Comparison of ENCODE assay signal across 11 cellular contexts in the genomic region with DNA sequence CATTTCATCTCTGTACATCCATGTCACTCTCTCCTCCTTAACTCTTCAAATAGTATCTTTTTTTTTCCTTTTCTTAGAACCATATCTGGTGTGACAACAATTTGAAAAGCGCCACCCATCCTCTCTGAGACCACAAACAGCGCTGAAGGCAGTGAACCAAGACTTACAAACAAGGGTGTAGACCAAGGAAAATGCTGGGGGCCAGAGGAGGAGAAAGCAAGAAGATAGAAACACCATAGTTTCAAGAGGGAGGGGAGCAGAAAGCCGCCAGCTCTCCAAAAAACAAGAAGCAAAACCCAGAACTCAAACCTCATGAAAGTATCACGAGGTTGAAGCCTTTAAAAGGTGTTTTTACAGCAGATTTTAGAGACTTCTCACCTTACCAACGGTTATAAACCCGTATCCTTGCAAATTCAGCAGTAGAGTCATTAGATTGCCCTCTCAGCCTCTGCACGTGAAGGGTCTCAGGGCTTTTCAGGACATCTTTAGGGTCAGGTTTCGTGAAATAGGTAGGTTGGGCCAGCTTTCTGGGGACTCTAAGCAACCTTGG. TPM values are rescaled to one million over a fixed set of nuclear protein-coding genes. Genes with fewer than 3 reads are reported as not detected.
DNase-seq lines count a peak whose midpoint lies in the region; ATAC-seq and TF ChIP-seq lines count a peak whose summit lies in the region.
"Had no signal": no experiment of that assay in that cellular context is flagged by ENCODE, and none has a peak within 500 bp of the region (broad histone marks: within the 10 kb centered on the region; RNA-seq: fewer than 3 reads in every experiment).

No MANE protein-coding gene starts in this region.

- H4K20me1 ChIP-seq in mammary epithelial cell (ENCODE audit: insufficient read depth, low read length) = no peaks in the 10 kb centered on the region

- no peak overlapping the region for H3K4me2 ChIP-seq in mammary epithelial cell (ENCODE audit: insufficient read depth, low read depth, low read length)

- H3K79me2 ChIP-seq in mammary epithelial cell (ENCODE audit: insufficient read depth, low read length) = no peaks in the 10 kb centered on the region

- H3K4me3 ChIP-seq in heart right ventricle (no peak overlapping the region), mammary epithelial cell (replicated peaks in 1 of 3; ENCODE audit: insufficient read depth in 1 of 3, low read depth in 2 of 3, low read length in 3 of 3) (no peak overlapping the region)

- H2AFZ ChIP-seq in mammary epithelial cell (ENCODE audit: low read depth, low read length) = no peak overlapping the region

- intact Hi-C loops in heart right ventricle (cut with DNase I) (no loop called here), mammary epithelial cell (cut with micrococcal nuclease) (no loop called here)

- H3K9ac ChIP-seq in mammary epithelial cell (ENCODE audit: insufficient read depth, low read length) = no peak overlapping the region

- no peaks in the 10 kb centered on the region for H3K36me3 ChIP-seq in heart right ventricle
- no peaks in the 10 kb centered on the region for H3K36me3 ChIP-seq in mammary epithelial cell (ENCODE audit: insufficient read depth, low read length)

- TF ChIP-seq CTCF in heart right ventricle (IDR thresholded peaks at IDR 0.05) = no peak
- TF ChIP-seq CTCF in mammary epithelial cell (conservative IDR thresholded peaks at IDR 0.05 in 1 of 2, IDR thresholded peaks at IDR 0.05 in 1 of 2; ENCODE audit: extremely low read depth in 1 of 2, insufficient read depth in 1 of 2, low read depth in 1 of 2, low read length in 2 of 2) = no peak
- TF ChIP-seq CTCF in omental fat pad (IDR thresholded peaks at IDR 0.05) = no peak

- H3K27me3 ChIP-seq in heart right ventricle (no peaks in the 10 kb centered on the region), mammary epithelial cell (ENCODE audit: insufficient read depth, low read length) (peaks cover 3% of the 10 kb centered on the region)

- H3K4me1 ChIP-seq in heart right ventricle (peaks cover 0 to 45% (median 0%) of the 10 kb centered on the region in 9 donors), mammary epithelial cell (ENCODE audit: insufficient read depth, low read length) (no peaks in the 10 kb centered on the region)

- H3K36me3 Mint-ChIP-seq in T-cell = peaks cover 41% of the 10 kb centered on the region

- ATAC-seq in HG02943 (IDR thresholded peaks at IDR 0.05; ENCODE audit: low read depth, unreplicated experiment) = peak; percentile 92
- peak; percentile 69 to 81 (median 78) for ATAC-seq in T-cell (replicated peaks in 1 of 4)
- peak; percentile 74 for ATAC-seq in stimulated activated naive CD8-positive, alpha-beta T cell treated with anti-CD3 and anti-CD28 coated beads, Interleukin-15, amount 100 ng/mL, for 72 hours
- no peak for ATAC-seq in heart right ventricle
- no peak for ATAC-seq in omental fat pad (ENCODE audit: low FRiP score)

- in situ Hi-C loops in mammary epithelial cell (cut with MboI; ENCODE audit: low sequenced_read_pairs in 2 of 2) = no loop called here

- H3K27ac ChIP-seq in heart right ventricle (peak overlapping the region in 1 of 10 donors; percentile 83), mammary epithelial cell (ENCODE audit: insufficient read depth, low read depth, low read length) (no peak overlapping the region)
- H3K27ac ChIP-seq: C4-2B had no signal

- peaks cover 0 to 25% (median 14%) of the 10 kb centered on the region in 11 donors for H3K9me3 ChIP-seq in heart right ventricle
- H3K9me3 ChIP-seq in mammary epithelial cell (replicated peaks; ENCODE audit: insufficient read depth, low read length) = no peaks in the 10 kb centered on the region

- H3K4me1 Mint-ChIP-seq in T-cell = peaks cover 75 to 82% (median 78%) of the 10 kb centered on the region in 3 donors
- peaks cover 67% of the 10 kb centered on the region for H3K4me1 Mint-ChIP-seq in stimulated activated naive CD8-positive, alpha-beta T cell treated with anti-CD3 and anti-CD28 coated beads, Interleukin-15, amount 100 ng/mL, for 72 hours

- BruUV-seq in mammary epithelial cell (replicated peaks; lab: Mats Ljungman, UMichigan) = no TSS peak

- H3K9me3 Mint-ChIP-seq in T-cell = peaks cover 6 to 35% (median 18%) of the 10 kb centered on the region in 3 donors
- peaks cover 22% of the 10 kb centered on the region in 2 donors for H3K9me3 Mint-ChIP-seq in stimulated activated naive CD8-positive, alpha-beta T cell treated with anti-CD3 and anti-CD28 coated beads, Interleukin-15, amount 100 ng/mL, for 72 hours

- POLR2A ChIA-PET in T-cell (lab: Charles Lee) = interaction anchor here (0.7 to 4.6 kb wide), 5 partner anchors 11 to 43 kb away, joined by 3 to 20 read pairs (median 3); no protein-coding TSS in a partner anchor

- no peaks in the 10 kb centered on the region for H3K27me3 Mint-ChIP-seq in T-cell
- H3K27me3 Mint-ChIP-seq in stimulated activated naive CD8-positive, alpha-beta T cell treated with anti-CD3 and anti-CD28 coated beads, Interleukin-15, amount 100 ng/mL, for 72 hours = no peaks in the 10 kb centered on the region

- peak overlapping the region; percentile 96 to 98 for H3K27ac Mint-ChIP-seq in T-cell
- peak overlapping the region; percentile 14 to 85 for H3K27ac Mint-ChIP-seq in stimulated activated naive CD8-positive, alpha-beta T cell treated with anti-CD3 and anti-CD28 coated beads, Interleukin-15, amount 100 ng/mL, for 72 hours

- WGBS in heart right ventricle, 2 donors = 76 to 88% methylated on average over 8 of the region's 8 CpGs
- 52% methylated on average over 8 of the region's 8 CpGs for WGBS in mammary epithelial cell (ENCODE audit: low coverage, missing lambda C conversion rate)

- CTCF ChIA-PET in T-cell (lab: Charles Lee) (interaction anchor here (1.0 to 8.5 kb wide), 5 partner anchors 14 to 43 kb away, joined by 3 to 107 read pairs (median 4); a partner anchor contains a TSS), mammary epithelial cell (lab: Charles Lee; ENCODE audit: low non-redundant PET) (no interaction called here)

- H3K4me3 Mint-ChIP-seq in T-cell = peak overlapping the region; percentile 55 to 76 (median 60)
- peak overlapping the region; percentile 61 to 66 for H3K4me3 Mint-ChIP-seq in stimulated activated naive CD8-positive, alpha-beta T cell treated with anti-CD3 and anti-CD28 coated beads, Interleukin-15, amount 100 ng/mL, for 72 hours

- dilution Hi-C loops in mammary epithelial cell (cut with HindIII; ENCODE audit: low sequenced_read_pairs) = no loop called here

- DNase-seq in activated effector memory CD4-positive, alpha-beta T cell treated with Interleukin-2 at 50 U/mL for 16 hours = peak; percentile 68
- DNase-seq in activated effector memory CD4-positive, alpha-beta T cell treated with anti-CD3 and anti-CD28 coated beads, Interleukin-2, amount 50 U/mL, for 16 hours = no peak
- DNase-seq in T-cell = peak in 33 of 34 experiments; percentile 39 to 82 (median 59)
- peak in 1 of 2 donors; percentile 62 for DNase-seq in stimulated activated naive CD8-positive, alpha-beta T cell treated with anti-CD3 and anti-CD28 coated beads, Interleukin-15, amount 100 ng/mL, for 72 hours
- DNase-seq in heart right ventricle = no peak
- DNase-seq in mammary epithelial cell = no peak
- no peak for DNase-seq in omental fat pad (ENCODE audit: low spot score)
- DNase-seq: NCI-H774, nucleus accumbens had no signal

RNA-seq across cellular contexts. Expression of a gene that starts 13.3 kb away (rescaled TPM):
- total RNA-seq in T-cell (100 to 1,000 TPM; 381 to 480 (median 441) TPM), heart right ventricle (10 to 100 TPM in 1 of 10 donors, 1 to 10 TPM in 9; 2.0 to 14.5 (median 4.6) TPM), mammary epithelial cell (under 1 TPM; under 0.01 to 0.19 TPM), omental fat pad (10 to 100 TPM; 13.9 to 75.0 (median 15.0) TPM)
- polyA plus RNA-seq in heart right ventricle (1 to 10 TPM; 1.2 to 1.4 TPM), mammary epithelial cell (0.16 TPM)
- polyA minus RNA-seq in mammary epithelial cell = not detected

Comparison
In these comparisons a context has a peak if more than half of its experiments do, and no peak if none do; other contexts are left out.
1. DNase-seq: peak in activated effector memory CD4-positive, alpha-beta T cell treated with Interleukin-2 at 50 U/mL for 16 hours (single experiment) and T-cell (33 of 34); none in activated effector memory CD4-positive, alpha-beta T cell treated with anti-CD3 and anti-CD28 coated beads, Interleukin-2, amount 50 U/mL, for 16 hours (single experiment), heart right ventricle (0 of 2), mammary epithelial cell (single experiment) and omental fat pad (single experiment).
2. ATAC-seq: peak in HG02943 (single experiment), T-cell (4 of 4) and stimulated activated naive CD8-positive, alpha-beta T cell treated with anti-CD3 and anti-CD28 coated beads, Interleukin-15, amount 100 ng/mL, for 72 hours (single experiment); none in heart right ventricle (0 of 8) and omental fat pad (single experiment).
3. RNA of a gene that starts 13.3 kb away (total RNA-seq): 381 to 480 TPM in T-cell; 13.9 to 75.0 TPM in omental fat pad, 2.0 to 14.5 TPM in heart right ventricle and under 0.01 to 0.19 TPM in mammary epithelial cell; every median in the first group is over 4 times any median in the second.